Comparison of ENCODE assay signal across 1 cellular context in genomic region chr6:152821525-152821924, GRCh38.
TF ChIP-seq lines count a peak whose summit lies in the region.

No MANE protein-coding gene starts in this region.

TF ChIP-seq in H1, 55 proteins besides CTCF, POLR2A, EP300 and RAD21 (continued from another document):
- TF ChIP-seq CHD7 (IDR thresholded peaks at IDR 0.05; ENCODE audit: insufficient replicate concordance, low read length) (no peak), FOSL1 (IDR thresholded peaks at IDR 0.05; ENCODE audit: insufficient read depth, low read depth, low read length) (no peak), POU5F1 (IDR thresholded peaks at IDR 0.05; ENCODE audit: low read depth, low read length) (no peak), HDAC2 (IDR thresholded peaks at IDR 0.05; ENCODE audit: borderline replicate concordance in 1 of 2, low read depth in 2 of 2, low read length in 2 of 2) (no peak), USF2 (IDR thresholded peaks at IDR 0.05; ENCODE audit: low read length) (no peak), SIN3A (conservative IDR thresholded peaks at IDR 0.05 in 1 of 2, IDR thresholded peaks at IDR 0.05 in 1 of 2; ENCODE audit: low read depth in 1 of 2, low read length in 2 of 2) (no peak), E2F6 (IDR thresholded peaks at IDR 0.05) (no peak), BRCA1 (IDR thresholded peaks at IDR 0.05; ENCODE audit: low read depth, low read length) (no peak), CTBP2 (IDR thresholded peaks at IDR 0.05; ENCODE audit: borderline replicate concordance, insufficient read depth, insufficient read length, low read length) (no peak), YY1 (IDR thresholded peaks at IDR 0.05; ENCODE audit: low read depth, low read length) (no peak), TCF12 (IDR thresholded peaks at IDR 0.05; ENCODE audit: low read depth, low read length) (no peak)
